In genomic region chr1:84968865-84969264, GRCh38 we compare ENCODE assay signal across 27 cellular contexts. TPM values are rescaled to one million over a fixed set of nuclear protein-coding genes. Genes with fewer than 3 reads are reported as not detected.
DNase-seq lines count a peak whose midpoint lies in the region; ATAC-seq and TF ChIP-seq lines count a peak whose summit lies in the region.
"Had no signal": no experiment of that assay in that cellular context is flagged by ENCODE, and none has a peak within 500 bp of the region (broad histone marks: within the 10 kb centered on the region; RNA-seq: fewer than 3 reads in every experiment).

No MANE protein-coding gene starts in this region.

- 88% methylated on average over 3 of the region's 3 CpGs; no CpG with 5 or more reads in 1 of the 2 donors for WGBS in transverse colon (ENCODE audit: low coverage in 1 of 2), 2 donors

- in situ Hi-C loops in transverse colon (cut with MboI; ENCODE audit: low pct_ligation_motif_present in 1 of 4, low pct_unique_long_range_greater_than_20kb in 1 of 4, low sequenced_read_pairs in 3 of 4), result loop anchor here in 1 of 4 donors (25.0 kb wide), 1 partner anchor 268 kb away; no protein-coding TSS in a partner anchor

- BruUV-seq in MCF 10A (replicated peaks; lab: Mats Ljungman, UMichigan), result no TSS peak

- no peak for TF ChIP-seq POLR2A in transverse colon (IDR thresholded peaks at IDR 0.05)

- no peak overlapping the region for H3K4me3 Mint-ChIP-seq in T-helper 2 cell treated with Interferon-gamma antibody and Interleukin-4, amounts not matched to agents 5 μg/mL and 100 μg/mL, for 36 hours
- no peak overlapping the region for H3K4me3 Mint-ChIP-seq in stimulated activated naive CD8-positive, alpha-beta T cell treated with anti-CD3 and anti-CD28 coated beads, Interleukin-15, Interleukin-2, amounts not matched to agents 100 ng/mL and 50 ng/mL, for 24 hours
- H3K4me3 Mint-ChIP-seq in MCF 10A (ENCODE audit: unreplicated experiment), result no peak overlapping the region
- H3K4me3 Mint-ChIP-seq: B cell; CD8-positive, alpha-beta T cell had no signal

- no peaks in the 10 kb centered on the region for H3K36me3 ChIP-seq in mucosa of descending colon (ENCODE audit: low read depth)
- H3K36me3 ChIP-seq in transverse colon, result no peaks in the 10 kb centered on the region
- H3K36me3 ChIP-seq: Peyer's patch had no signal

- no peak for TF ChIP-seq EP300 in transverse colon (IDR thresholded peaks at IDR 0.05; ENCODE audit: low read depth)

- intact Hi-C loops in mucosa of descending colon (cut with DNase I, micrococcal nuclease), result no loop called here
- intact Hi-C loops in transverse colon (cut with DNase I; ENCODE audit: low total_unique reads), result no loop called here
- intact Hi-C loops in MCF 10A (cut with micrococcal nuclease), result no loop called here

- no peaks in the 10 kb centered on the region for H3K9me3 Mint-ChIP-seq in T-helper 2 cell treated with Interferon-gamma antibody and Interleukin-4, amounts not matched to agents 5 μg/mL and 100 μg/mL, for 36 hours
- H3K9me3 Mint-ChIP-seq in stimulated activated naive CD8-positive, alpha-beta T cell treated with anti-CD3 and anti-CD28 coated beads, Interleukin-15, Interleukin-2, amounts not matched to agents 100 ng/mL and 50 ng/mL, for 24 hours, result no peaks in the 10 kb centered on the region
- H3K9me3 Mint-ChIP-seq in MCF 10A (ENCODE audit: unreplicated experiment), result no peaks in the 10 kb centered on the region
- H3K9me3 Mint-ChIP-seq: CD8-positive, alpha-beta T cell had no signal

- H3K27me3 ChIP-seq in transverse colon, result no peaks in the 10 kb centered on the region
- H3K27me3 ChIP-seq: Peyer's patch had no signal

- peaks cover 40% of the 10 kb centered on the region for H3K36me3 Mint-ChIP-seq in T-helper 2 cell treated with Interferon-gamma antibody and Interleukin-4, amounts not matched to agents 5 μg/mL and 100 μg/mL, for 36 hours (ENCODE audit: low read depth)
- H3K36me3 Mint-ChIP-seq in stimulated activated naive CD8-positive, alpha-beta T cell treated with anti-CD3 and anti-CD28 coated beads, Interleukin-15, Interleukin-2, amounts not matched to agents 100 ng/mL and 50 ng/mL, for 24 hours (ENCODE audit: low read depth), result peaks cover 18% of the 10 kb centered on the region
- no peaks in the 10 kb centered on the region for H3K36me3 Mint-ChIP-seq in MCF 10A (ENCODE audit: insufficient read depth, unreplicated experiment)

- H3K4me1 ChIP-seq in mucosa of descending colon (ENCODE audit: low read depth), result no peaks in the 10 kb centered on the region
- H3K4me1 ChIP-seq in transverse colon, result peaks cover 0 to 38% (median 23%) of the 10 kb centered on the region in 4 donors
- H3K4me1 ChIP-seq: Peyer's patch had no signal

- H3K27me3 Mint-ChIP-seq in T-helper 2 cell treated with Interferon-gamma antibody and Interleukin-4, amounts not matched to agents 5 μg/mL and 100 μg/mL, for 36 hours (ENCODE audit: low read depth), result no peaks in the 10 kb centered on the region
- no peaks in the 10 kb centered on the region for H3K27me3 Mint-ChIP-seq in stimulated activated naive CD8-positive, alpha-beta T cell treated with anti-CD3 and anti-CD28 coated beads, Interleukin-15, Interleukin-2, amounts not matched to agents 100 ng/mL and 50 ng/mL, for 24 hours
- H3K27me3 Mint-ChIP-seq in MCF 10A (ENCODE audit: insufficient read depth, unreplicated experiment), result no peaks in the 10 kb centered on the region
- H3K27me3 Mint-ChIP-seq: B cell had no signal

- peak overlapping the region; percentile 20 to 78 (median 62) for H3K27ac ChIP-seq in transverse colon
- H3K27ac ChIP-seq: 22Rv1, C4-2B, Peyer's patch had no signal

- POLR2A ChIA-PET in MCF 10A (lab: Yijun Ruan, JAX), result no interaction called here

- no peaks in the 10 kb centered on the region for H3K9me3 ChIP-seq in mucosa of descending colon
- no peaks in the 10 kb centered on the region for H3K9me3 ChIP-seq in transverse colon
- H3K9me3 ChIP-seq: Peyer's patch had no signal

- DNase-seq in T-helper 2 cell treated with Interferon-gamma antibody and Interleukin-4, amounts not matched to agents 5 μg/mL and 100 μg/mL, for 36 hours (ENCODE audit: low spot score), result no peak
- DNase-seq in T-helper 2 cell (no peak), mucosa of descending colon (peak in 1 of 3 donors; percentile 50), transverse colon (no peak), MCF 10A (ENCODE audit: unreplicated experiment) (no peak)
- DNase-seq in stimulated activated naive CD8-positive, alpha-beta T cell treated with anti-CD3 and anti-CD28 coated beads, Interleukin-15, Interleukin-2, amounts not matched to agents 100 U/mL and 50 U/mL, for 24 hours, result no peak
- DNase-seq: CD8-positive, alpha-beta T cell; DMS 273 treated with DMSO at 0.1 percent for 48 hours; DMS79; EL; GDM1; NCI-H1092; NCI-H1436; NCI-H187; NCI-H2081 treated with DMSO at 0.1 percent for 48 hours; NCI-H2171; NCI-H226; NCI-H510A; NCI-H69; Peyer's patch; SHP77 treated with DMSO at 0.1 percent for 48 hours had no signal

- peaks cover 46% of the 10 kb centered on the region for H3K4me1 Mint-ChIP-seq in T-helper 2 cell treated with Interferon-gamma antibody and Interleukin-4, amounts not matched to agents 5 μg/mL and 100 μg/mL, for 36 hours (ENCODE audit: low read depth)
- H3K4me1 Mint-ChIP-seq in stimulated activated naive CD8-positive, alpha-beta T cell treated with anti-CD3 and anti-CD28 coated beads, Interleukin-15, Interleukin-2, amounts not matched to agents 100 ng/mL and 50 ng/mL, for 24 hours (ENCODE audit: low read depth), result peaks cover 45% of the 10 kb centered on the region
- peaks cover 8% of the 10 kb centered on the region for H3K4me1 Mint-ChIP-seq in MCF 10A (ENCODE audit: insufficient read depth, unreplicated experiment)

- no peak overlapping the region for H3K4me3 ChIP-seq in mucosa of descending colon
- no peak overlapping the region for H3K4me3 ChIP-seq in transverse colon
- H3K4me3 ChIP-seq: Peyer's patch had no signal

- CTCF ChIA-PET in MCF 10A (lab: Yijun Ruan, JAX), result interaction anchor here (0.9 kb wide), 1 partner anchor 22 kb away, joined by 3 read pairs; no protein-coding TSS in a partner anchor

- ATAC-seq in stimulated activated naive CD8-positive, alpha-beta T cell treated with anti-CD3 and anti-CD28 coated beads, Interleukin-15, Interleukin-2, amounts not matched to agents 100 U/mL and 50 U/mL, for 24 hours, result no peak
- ATAC-seq in mucosa of descending colon (peak; percentile 92), HG03521 (IDR thresholded peaks at IDR 0.05; ENCODE audit: unreplicated experiment) (no peak)
- ATAC-seq: CD8-positive, alpha-beta T cell had no signal

- TF ChIP-seq CTCF in mucosa of descending colon (IDR thresholded peaks at IDR 0.05) (no peak), transverse colon (IDR thresholded peaks at IDR 0.05) (no peak), MCF 10A (IDR thresholded peaks at IDR 0.05; ENCODE audit: unreplicated experiment) (no peak)

- peak overlapping the region; percentile 17 for H3K27ac Mint-ChIP-seq in T-helper 2 cell treated with Interferon-gamma antibody and Interleukin-4, amounts not matched to agents 5 μg/mL and 100 μg/mL, for 36 hours
- H3K27ac Mint-ChIP-seq in stimulated activated naive CD8-positive, alpha-beta T cell treated with anti-CD3 and anti-CD28 coated beads, Interleukin-15, Interleukin-2, amounts not matched to agents 100 ng/mL and 50 ng/mL, for 24 hours, result peak overlapping the region; percentile 36
- no peak overlapping the region for H3K27ac Mint-ChIP-seq in MCF 10A (ENCODE audit: low read depth, unreplicated experiment)
- H3K27ac Mint-ChIP-seq: B cell; CD8-positive, alpha-beta T cell had no signal

RNA-seq across cellular contexts. Expression of gene MCOLN2, which starts 28.0 kb away (rescaled TPM):
- 100 to 1,000 TPM in 1 of 3 donors, 10 to 100 TPM in 2; 10.8 to 101 (median 66.2) TPM for total RNA-seq in mucosa of descending colon
- 100 to 1,000 TPM in 2 of 4 donors, 10 to 100 TPM in 2; 15.7 to 133 (median 82.7) TPM for total RNA-seq in transverse colon
- total RNA-seq in MCF 10A (2022), result 3.0 and 3.1 TPM in 2 replicates
- total RNA-seq: HT-29 had no signal
